Comparison of ENCODE assay signal across 1 cellular context in genomic region chr15:68817304-68818087, GRCh38.
TF ChIP-seq lines count a peak whose summit lies in the region.

No MANE protein-coding gene starts in this region.

TF ChIP-seq in HCT116, 20 proteins besides CTCF, POLR2A, EP300 and RAD21 (continued from another document):
- peak; percentile 38 for TF ChIP-seq MAX (IDR thresholded peaks at IDR 0.05)
